Comparison of ENCODE assay signal across 1 cellular context in genomic region chr19:36850646-36851442, GRCh38.
TF ChIP-seq lines count a peak whose summit lies in the region.

TSS of gene ZNF345 (plus strand) at chr19:36850876. CDS start at chr19:36876831, 25,955 bp downstream.

TF ChIP-seq in HepG2, 621 proteins besides CTCF, POLR2A, EP300 and RAD21 (continued from another document and continues in another):
- TF ChIP-seq AHDC1 (CRISPR knock-in tag; IDR thresholded peaks at IDR 0.05; ENCODE audit: borderline replicate concordance) (no peak), ZFY (CRISPR knock-in tag; IDR thresholded peaks at IDR 0.05) (peak; percentile 68), FOXK2 (IDR thresholded peaks at IDR 0.05) (no peak), ZBTB7B (CRISPR knock-in tag; IDR thresholded peaks at IDR 0.05) (no peak), SUZ12 (IDR thresholded peaks at IDR 0.05; ENCODE audit: low read depth, low read length) (peak; percentile 72), ZNF776 (CRISPR knock-in tag; IDR thresholded peaks at IDR 0.05) (no peak; the same call in 1 of the 2 replicates), TBX3 (IDR thresholded peaks at IDR 0.05; ENCODE audit: borderline replicate concordance) (no peak), TIGD3 (CRISPR knock-in tag; IDR thresholded peaks at IDR 0.05; ENCODE audit: borderline replicate concordance) (no peak), ZNF431 (CRISPR knock-in tag; IDR thresholded peaks at IDR 0.05; ENCODE audit: borderline replicate concordance, low read depth) (no peak), HOMEZ (CRISPR knock-in tag; IDR thresholded peaks at IDR 0.05; ENCODE audit: low read depth) (no peak), ERF (CRISPR knock-in tag; IDR thresholded peaks at IDR 0.05) (no peak), NAIF1 (CRISPR knock-in tag; IDR thresholded peaks at IDR 0.05; ENCODE audit: borderline replicate concordance) (no peak), NFAT5 (CRISPR knock-in tag; IDR thresholded peaks at IDR 0.05) (no peak), ARID2 (CRISPR knock-in tag; IDR thresholded peaks at IDR 0.05; ENCODE audit: borderline replicate concordance) (0 out of 2 replicates have a peak, but pooled peaks have one; percentile 45), NR3C1 (CRISPR knock-in tag; IDR thresholded peaks at IDR 0.05) (no peak), ZNF30 (CRISPR knock-in tag; IDR thresholded peaks at IDR 0.05) (no peak), RORA (CRISPR knock-in tag; IDR thresholded peaks at IDR 0.05) (no peak), SALL2 (CRISPR knock-in tag; IDR thresholded peaks at IDR 0.05) (no peak), FOSL1 (CRISPR knock-in tag; IDR thresholded peaks at IDR 0.05; ENCODE audit: borderline replicate concordance) (no peak), ARID5B (CRISPR knock-in tag; IDR thresholded peaks at IDR 0.05) (no peak; the same call in 1 of the 2 replicates), PBX3 (CRISPR knock-in tag; IDR thresholded peaks at IDR 0.05; ENCODE audit: borderline replicate concordance) (no peak), ZNF609 (CRISPR knock-in tag; IDR thresholded peaks at IDR 0.05; ENCODE audit: borderline replicate concordance) (peak; percentile 32; the same call in 1 of the 2 replicates), CAMTA2 (CRISPR knock-in tag; IDR thresholded peaks at IDR 0.05; ENCODE audit: borderline replicate concordance) (peak; percentile 55; the same call in 1 of the 2 replicates), ZNF382 (CRISPR knock-in tag; IDR thresholded peaks at IDR 0.05; ENCODE audit: borderline replicate concordance) (no peak), MXD4 (CRISPR knock-in tag; IDR thresholded peaks at IDR 0.05) (no peak; the same call in 1 of the 2 replicates), IRF9 (CRISPR knock-in tag; IDR thresholded peaks at IDR 0.05; ENCODE audit: borderline replicate concordance) (no peak)
